ENCODE assay signal across 1 cellular context in the genomic region with DNA sequence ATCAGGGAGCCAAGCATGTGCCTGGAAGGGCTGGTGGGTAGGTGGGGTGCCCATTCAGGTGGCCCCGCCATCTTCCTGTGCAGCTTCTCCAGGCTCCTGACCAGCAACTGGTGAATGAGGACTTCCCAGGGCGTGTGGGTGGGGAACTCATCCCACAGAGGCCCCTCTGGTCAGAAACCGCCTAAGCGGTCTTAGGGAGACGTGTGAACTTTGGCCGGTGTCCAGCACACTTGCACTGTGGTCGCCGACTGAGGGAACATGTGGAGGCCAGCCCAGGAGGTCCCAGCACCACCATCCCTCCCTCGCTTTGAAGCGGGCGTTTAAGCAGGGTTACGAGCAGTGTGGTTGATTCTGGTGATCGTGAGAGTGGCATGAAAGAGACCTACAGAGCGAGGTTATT.
TF ChIP-seq lines count a peak whose summit lies in the region.

No MANE protein-coding gene starts in this region.

TF ChIP-seq in WTC11, 78 proteins besides CTCF, POLR2A, EP300 and RAD21 (continued from another document):
- TF ChIP-seq, protein P1, sequence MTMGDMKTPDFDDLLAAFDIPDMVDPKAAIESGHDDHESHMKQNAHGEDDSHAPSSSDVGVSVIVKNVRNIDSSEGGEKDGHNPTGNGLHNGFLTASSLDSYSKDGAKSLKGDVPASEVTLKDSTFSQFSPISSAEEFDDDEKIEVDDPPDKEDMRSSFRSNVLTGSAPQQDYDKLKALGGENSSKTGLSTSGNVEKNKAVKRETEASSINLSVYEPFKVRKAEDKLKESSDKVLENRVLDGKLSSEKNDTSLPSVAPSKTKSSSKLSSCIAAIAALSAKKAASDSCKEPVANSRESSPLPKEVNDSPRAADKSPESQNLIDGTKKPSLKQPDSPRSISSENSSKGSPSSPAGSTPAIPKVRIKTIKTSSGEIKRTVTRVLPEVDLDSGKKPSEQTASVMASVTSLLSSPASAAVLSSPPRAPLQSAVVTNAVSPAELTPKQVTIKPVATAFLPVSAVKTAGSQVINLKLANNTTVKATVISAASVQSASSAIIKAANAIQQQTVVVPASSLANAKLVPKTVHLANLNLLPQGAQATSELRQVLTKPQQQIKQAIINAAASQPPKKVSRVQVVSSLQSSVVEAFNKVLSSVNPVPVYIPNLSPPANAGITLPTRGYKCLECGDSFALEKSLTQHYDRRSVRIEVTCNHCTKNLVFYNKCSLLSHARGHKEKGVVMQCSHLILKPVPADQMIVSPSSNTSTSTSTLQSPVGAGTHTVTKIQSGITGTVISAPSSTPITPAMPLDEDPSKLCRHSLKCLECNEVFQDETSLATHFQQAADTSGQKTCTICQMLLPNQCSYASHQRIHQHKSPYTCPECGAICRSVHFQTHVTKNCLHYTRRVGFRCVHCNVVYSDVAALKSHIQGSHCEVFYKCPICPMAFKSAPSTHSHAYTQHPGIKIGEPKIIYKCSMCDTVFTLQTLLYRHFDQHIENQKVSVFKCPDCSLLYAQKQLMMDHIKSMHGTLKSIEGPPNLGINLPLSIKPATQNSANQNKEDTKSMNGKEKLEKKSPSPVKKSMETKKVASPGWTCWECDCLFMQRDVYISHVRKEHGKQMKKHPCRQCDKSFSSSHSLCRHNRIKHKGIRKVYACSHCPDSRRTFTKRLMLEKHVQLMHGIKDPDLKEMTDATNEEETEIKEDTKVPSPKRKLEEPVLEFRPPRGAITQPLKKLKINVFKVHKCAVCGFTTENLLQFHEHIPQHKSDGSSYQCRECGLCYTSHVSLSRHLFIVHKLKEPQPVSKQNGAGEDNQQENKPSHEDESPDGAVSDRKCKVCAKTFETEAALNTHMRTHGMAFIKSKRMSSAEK (CRISPR knock-in tag; IDR thresholded peaks at IDR 0.05; ENCODE audit: borderline replicate concordance): no peak
- TF ChIP-seq TCF7 (CRISPR knock-in tag; IDR thresholded peaks at IDR 0.05; ENCODE audit: low read depth) (no peak), FOXJ3 (CRISPR knock-in tag; IDR thresholded peaks at IDR 0.05; ENCODE audit: borderline replicate concordance) (no peak), HMGXB4 (CRISPR knock-in tag; IDR thresholded peaks at IDR 0.05) (no peak), JUN (CRISPR knock-in tag; IDR thresholded peaks at IDR 0.05) (no peak), ZNF263 (CRISPR knock-in tag; IDR thresholded peaks at IDR 0.05; ENCODE audit: low read depth) (no peak), TEAD1 (CRISPR knock-in tag; IDR thresholded peaks at IDR 0.05) (no peak), OVOL2 (CRISPR knock-in tag; IDR thresholded peaks at IDR 0.05; ENCODE audit: borderline replicate concordance) (no peak), TP53 (CRISPR knock-in tag; IDR thresholded peaks at IDR 0.05) (no peak), GABPB1 (CRISPR knock-in tag; IDR thresholded peaks at IDR 0.05) (no peak), CREB1 (CRISPR knock-in tag; IDR thresholded peaks at IDR 0.05) (no peak), ZNF232 (CRISPR knock-in tag; IDR thresholded peaks at IDR 0.05) (no peak), ZNF396 (CRISPR knock-in tag; IDR thresholded peaks at IDR 0.05; ENCODE audit: borderline replicate concordance) (no peak)
- TF ChIP-seq, protein P2, sequence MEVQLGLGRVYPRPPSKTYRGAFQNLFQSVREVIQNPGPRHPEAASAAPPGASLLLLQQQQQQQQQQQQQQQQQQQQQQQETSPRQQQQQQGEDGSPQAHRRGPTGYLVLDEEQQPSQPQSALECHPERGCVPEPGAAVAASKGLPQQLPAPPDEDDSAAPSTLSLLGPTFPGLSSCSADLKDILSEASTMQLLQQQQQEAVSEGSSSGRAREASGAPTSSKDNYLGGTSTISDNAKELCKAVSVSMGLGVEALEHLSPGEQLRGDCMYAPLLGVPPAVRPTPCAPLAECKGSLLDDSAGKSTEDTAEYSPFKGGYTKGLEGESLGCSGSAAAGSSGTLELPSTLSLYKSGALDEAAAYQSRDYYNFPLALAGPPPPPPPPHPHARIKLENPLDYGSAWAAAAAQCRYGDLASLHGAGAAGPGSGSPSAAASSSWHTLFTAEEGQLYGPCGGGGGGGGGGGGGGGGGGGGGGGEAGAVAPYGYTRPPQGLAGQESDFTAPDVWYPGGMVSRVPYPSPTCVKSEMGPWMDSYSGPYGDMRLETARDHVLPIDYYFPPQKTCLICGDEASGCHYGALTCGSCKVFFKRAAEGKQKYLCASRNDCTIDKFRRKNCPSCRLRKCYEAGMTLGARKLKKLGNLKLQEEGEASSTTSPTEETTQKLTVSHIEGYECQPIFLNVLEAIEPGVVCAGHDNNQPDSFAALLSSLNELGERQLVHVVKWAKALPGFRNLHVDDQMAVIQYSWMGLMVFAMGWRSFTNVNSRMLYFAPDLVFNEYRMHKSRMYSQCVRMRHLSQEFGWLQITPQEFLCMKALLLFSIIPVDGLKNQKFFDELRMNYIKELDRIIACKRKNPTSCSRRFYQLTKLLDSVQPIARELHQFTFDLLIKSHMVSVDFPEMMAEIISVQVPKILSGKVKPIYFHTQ (CRISPR knock-in tag; IDR thresholded peaks at IDR 0.05): no peak
